In the genomic region with DNA sequence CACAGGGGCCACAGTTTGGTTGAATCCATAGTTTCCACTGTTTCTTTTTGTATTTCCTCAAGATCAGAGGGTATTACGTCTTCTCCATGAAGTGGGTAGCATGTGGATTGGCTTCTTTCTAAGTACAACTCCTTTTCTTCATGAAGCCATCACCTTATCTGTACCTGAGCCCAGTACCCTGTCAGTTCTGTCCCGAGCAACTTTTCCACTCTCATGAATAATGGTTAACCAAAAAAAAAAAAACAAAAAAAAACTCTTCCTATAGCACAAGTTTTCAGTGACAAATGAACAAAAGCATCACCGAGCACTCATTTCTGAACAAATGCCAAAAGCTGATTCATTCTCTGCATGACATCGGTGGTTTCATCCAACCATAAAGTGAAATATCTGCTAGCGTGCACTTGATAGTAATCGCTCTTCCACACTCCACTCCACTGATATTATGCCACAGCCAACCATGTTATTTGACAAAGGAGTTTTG, we compare ENCODE assay signal across 11 cellular contexts. TPM values are rescaled to one million over a fixed set of nuclear protein-coding genes. Genes with fewer than 3 reads are reported as not detected.
A peak's percentile ranks its signal among the peaks of the same experiment; 100 is the strongest.
DNase-seq lines count a peak whose midpoint lies in the region; ATAC-seq and TF ChIP-seq lines count a peak whose summit lies in the region.
"Had no signal": no experiment of that assay in that cellular context is flagged by ENCODE, and none has a peak within 500 bp of the region (broad histone marks: within the 10 kb centered on the region; RNA-seq: fewer than 3 reads in every experiment).

No MANE protein-coding gene starts in this region.

- no peak for DNase-seq in activated CD8-positive, alpha-beta T cell treated with anti-CD3 and anti-CD28 coated beads for 36 hours
- no peak for DNase-seq in activated CD8-positive, alpha-beta T cell treated with anti-CD3 and anti-CD28 coated beads, Interleukin-2, amount 10 ng/mL, durations not matched to agents 7 days and 5 days
- peak; percentile 65 for DNase-seq in NCI-H748 (lab: John Stamatoyannopoulos, UW; ENCODE audit: unreplicated experiment)
- no peak for DNase-seq in smooth muscle cell (lab: John Stamatoyannopoulos, UW; ENCODE audit: unreplicated experiment)
- DNase-seq in Right ventricle myocardium inferior (ENCODE audit: missing footprints): no peak
- no peak for DNase-seq in SHP77 treated with DMSO at 0.1 percent for 48 hours (lab: John Stamatoyannopoulos, UW)
- DNase-seq: Peyer's patch had no signal

- H3K4me1 ChIP-seq in endocrine pancreas (ENCODE audit: control insufficient read depth, insufficient read depth, low read length): no peaks in the 10 kb centered on the region
- no peaks in the 10 kb centered on the region for H3K4me1 ChIP-seq in smooth muscle cell (ENCODE audit: low read depth)
- H3K4me1 ChIP-seq: Peyer's patch had no signal

- no peak overlapping the region for H3K27ac ChIP-seq in smooth muscle cell (ENCODE audit: low read depth)
- H3K27ac ChIP-seq: Peyer's patch had no signal

- no peak overlapping the region for H3K27ac Mint-ChIP-seq in activated CD8-positive, alpha-beta T cell treated with anti-CD3 and anti-CD28 coated beads for 36 hours
- no peak overlapping the region for H3K27ac Mint-ChIP-seq in activated CD8-positive, alpha-beta T cell treated with anti-CD3 and anti-CD28 coated beads, Interleukin-2, amount 10 ng/mL, durations not matched to agents 7 days and 5 days
- H3K27ac Mint-ChIP-seq: B cell, progenitor cell of endocrine pancreas had no signal

- CTCF ChIA-PET in activated CD8-positive, alpha-beta T cell treated with anti-CD3 and anti-CD28 coated beads for 36 hours (lab: Charles Lee): no interaction called here
- CTCF ChIA-PET in activated CD8-positive, alpha-beta T cell treated with anti-CD3 and anti-CD28 coated beads, Interleukin-2, amount 10 ng/mL, durations not matched to agents 7 days and 5 days (lab: Charles Lee): no interaction called here

- H4K20me1 ChIP-seq in smooth muscle cell (ENCODE audit: low read depth): no peaks in the 10 kb centered on the region

- H3K9me3 Mint-ChIP-seq in activated CD8-positive, alpha-beta T cell treated with anti-CD3 and anti-CD28 coated beads for 36 hours: no peaks in the 10 kb centered on the region
- no peaks in the 10 kb centered on the region for H3K9me3 Mint-ChIP-seq in activated CD8-positive, alpha-beta T cell treated with anti-CD3 and anti-CD28 coated beads, Interleukin-2, amount 10 ng/mL, durations not matched to agents 7 days and 5 days (ENCODE audit: insufficient read depth)

- no peak for TF ChIP-seq CTCF in activated CD8-positive, alpha-beta T cell treated with anti-CD3 and anti-CD28 coated beads for 36 hours (IDR thresholded peaks at IDR 0.05)
- TF ChIP-seq CTCF in smooth muscle cell (IDR thresholded peaks at IDR 0.05; ENCODE audit: borderline replicate concordance, insufficient read depth, poor library complexity, severe bottlenecking): no peak

- H3K9me3 ChIP-seq in endocrine pancreas (ENCODE audit: control insufficient read depth, low read length) (no peaks in the 10 kb centered on the region), smooth muscle cell (replicated peaks; ENCODE audit: low read depth) (no peaks in the 10 kb centered on the region)
- H3K9me3 ChIP-seq: Peyer's patch had no signal

- H3K4me3 ChIP-seq in endocrine pancreas (ENCODE audit: control insufficient read depth, insufficient read depth, low read length) (peak overlapping the region; percentile 24), smooth muscle cell (no peak overlapping the region)
- H3K4me3 ChIP-seq: Peyer's patch had no signal

- peak overlapping the region; percentile 50 for H3K4me2 ChIP-seq in smooth muscle cell

- no peaks in the 10 kb centered on the region for H3K36me3 Mint-ChIP-seq in activated CD8-positive, alpha-beta T cell treated with anti-CD3 and anti-CD28 coated beads for 36 hours (ENCODE audit: low read depth)
- no peaks in the 10 kb centered on the region for H3K36me3 Mint-ChIP-seq in activated CD8-positive, alpha-beta T cell treated with anti-CD3 and anti-CD28 coated beads, Interleukin-2, amount 10 ng/mL, durations not matched to agents 7 days and 5 days (ENCODE audit: low read depth)

- H3K9ac ChIP-seq in endocrine pancreas (ENCODE audit: control insufficient read depth, insufficient read depth, low read length) (no peak overlapping the region), smooth muscle cell (ENCODE audit: low read depth) (no peak overlapping the region)

- H2AFZ ChIP-seq in smooth muscle cell (ENCODE audit: low read depth): no peak overlapping the region

- intact Hi-C loops in activated CD8-positive, alpha-beta T cell treated with anti-CD3 and anti-CD28 coated beads for 36 hours (cut with micrococcal nuclease): no loop called here
- intact Hi-C loops in Right ventricle myocardium inferior (cut with DNase I): no loop called here

- H3F3A ChIP-seq in smooth muscle cell (ENCODE audit: low read depth): peaks cover 5% of the 10 kb centered on the region

- POLR2A ChIA-PET in activated CD8-positive, alpha-beta T cell treated with anti-CD3 and anti-CD28 coated beads for 36 hours (lab: Charles Lee): no interaction called here
- POLR2A ChIA-PET in activated CD8-positive, alpha-beta T cell treated with anti-CD3 and anti-CD28 coated beads, Interleukin-2, amount 10 ng/mL, durations not matched to agents 7 days and 5 days (lab: Charles Lee): no interaction called here

- no peaks in the 10 kb centered on the region for H3K4me1 Mint-ChIP-seq in activated CD8-positive, alpha-beta T cell treated with anti-CD3 and anti-CD28 coated beads for 36 hours (ENCODE audit: low read depth)
- H3K4me1 Mint-ChIP-seq in activated CD8-positive, alpha-beta T cell treated with anti-CD3 and anti-CD28 coated beads, Interleukin-2, amount 10 ng/mL, durations not matched to agents 7 days and 5 days (ENCODE audit: low read depth): no peaks in the 10 kb centered on the region

- 42% methylated on average over 6 of the region's 6 CpGs for WGBS in smooth muscle cell (ENCODE audit: low lambda C conversion rate)

- peaks cover 46% of the 10 kb centered on the region for H3K27me3 Mint-ChIP-seq in activated CD8-positive, alpha-beta T cell treated with anti-CD3 and anti-CD28 coated beads for 36 hours
- peaks cover 62% of the 10 kb centered on the region for H3K27me3 Mint-ChIP-seq in activated CD8-positive, alpha-beta T cell treated with anti-CD3 and anti-CD28 coated beads, Interleukin-2, amount 10 ng/mL, durations not matched to agents 7 days and 5 days (ENCODE audit: low read depth)
- H3K27me3 Mint-ChIP-seq: progenitor cell of endocrine pancreas had no signal

- H3K27me3 ChIP-seq in endocrine pancreas (ENCODE audit: control insufficient read depth, insufficient read depth, low read length): no peaks in the 10 kb centered on the region
- H3K27me3 ChIP-seq in smooth muscle cell (ENCODE audit: low read depth): no peaks in the 10 kb centered on the region
- H3K27me3 ChIP-seq: Peyer's patch had no signal

- no peaks in the 10 kb centered on the region for H3K36me3 ChIP-seq in endocrine pancreas (ENCODE audit: control insufficient read depth, insufficient read depth, low read length)
- no peaks in the 10 kb centered on the region for H3K36me3 ChIP-seq in smooth muscle cell (ENCODE audit: low read depth)
- H3K36me3 ChIP-seq: Peyer's patch had no signal

- ATAC-seq in activated CD8-positive, alpha-beta T cell treated with anti-CD3 and anti-CD28 coated beads for 36 hours: peak; percentile 42
- no peak for ATAC-seq in activated CD8-positive, alpha-beta T cell treated with anti-CD3 and anti-CD28 coated beads, Interleukin-2, amount 10 ng/mL, durations not matched to agents 7 days and 5 days
- no peak for ATAC-seq in Right ventricle myocardium inferior
- ATAC-seq in GM19455 (IDR thresholded peaks at IDR 0.05; ENCODE audit: unreplicated experiment): no peak

- H3K79me2 ChIP-seq in smooth muscle cell (ENCODE audit: low read depth): peaks cover 73% of the 10 kb centered on the region

- no peak overlapping the region for H3K4me3 Mint-ChIP-seq in activated CD8-positive, alpha-beta T cell treated with anti-CD3 and anti-CD28 coated beads for 36 hours
- H3K4me3 Mint-ChIP-seq in activated CD8-positive, alpha-beta T cell treated with anti-CD3 and anti-CD28 coated beads, Interleukin-2, amount 10 ng/mL, durations not matched to agents 7 days and 5 days: no peak overlapping the region
- H3K4me3 Mint-ChIP-seq: B cell had no signal

RNA-seq across cellular contexts. Expression of a gene that starts 6.8 kb away (rescaled TPM):
- 1 to 10 TPM; 2.5 to 3.0 TPM for total RNA-seq in activated CD8-positive, alpha-beta T cell treated with anti-CD3 and anti-CD28 coated beads for 36 hours
- 1 to 10 TPM in 1 of 2 experiments, under 1 TPM in 1; 0.76 to 1.3 TPM for total RNA-seq in activated CD8-positive, alpha-beta T cell treated with anti-CD3 and anti-CD28 coated beads, Interleukin-2, amount 10 ng/mL, durations not matched to agents 7 days and 5 days
- total RNA-seq in smooth muscle cell (11.0 and 15.0 TPM in 2 replicates), Right ventricle myocardium inferior (34.7 TPM)
- polyA plus RNA-seq in smooth muscle cell: 3.5 and 3.9 TPM in 2 replicates

RNA-seq across cellular contexts. Expression of a gene that starts 53.0 kb away (rescaled TPM):
- total RNA-seq in activated CD8-positive, alpha-beta T cell treated with anti-CD3 and anti-CD28 coated beads for 36 hours: 10 to 100 TPM; 10.4 to 13.8 TPM
- total RNA-seq in activated CD8-positive, alpha-beta T cell treated with anti-CD3 and anti-CD28 coated beads, Interleukin-2, amount 10 ng/mL, durations not matched to agents 7 days and 5 days: 10 to 100 TPM; 17.3 to 23.9 TPM
- total RNA-seq in smooth muscle cell (2.0 and 10.3 TPM in 2 replicates), Right ventricle myocardium inferior (0.89 TPM)
- polyA plus RNA-seq in smooth muscle cell: 2.5 and 3.7 TPM in 2 replicates
